ENCODE assay signal across 17 cellular contexts in genomic region chr2:101855776-101856175, GRCh38.
"Had no signal": no experiment of that assay in that cellular context is flagged by ENCODE, and none has a peak within 500 bp of the region (broad histone marks: within the 10 kb centered on the region; RNA-seq: fewer than 3 reads in every experiment).

No MANE protein-coding gene starts in this region.

- H3K27ac Mint-ChIP-seq: natural killer cell treated with Interleukin-12 subunit alpha and Interleukin-12 subunit beta and Interleukin-15 and Interleukin-18, amount 100 ng/mL, for 72 hours; neural progenitor cell had no signal

- H3K4me3 Mint-ChIP-seq: natural killer cell treated with Interleukin-12 subunit alpha and Interleukin-12 subunit beta and Interleukin-15 and Interleukin-18, amount 100 ng/mL, for 72 hours; neural progenitor cell; stimulated activated effector memory CD8-positive, alpha-beta T cell treated with anti-CD3 and anti-CD28 coated beads, Interleukin-12 subunit alpha, Interleukin-12 subunit beta, amount 100 ng/mL, for 72 hours had no signal

- DNase-seq: colonic mucosa; effector CD8-positive, alpha-beta T cell; heart right ventricle; islet precursor cell; midbrain; nucleus accumbens; ovary; right cardiac atrium; stimulated activated CD4-positive, alpha-beta T cell treated with anti-CD3 and anti-CD28 coated beads, Interleukin-2, amount 100 ng/mL, for 48 hours; stimulated activated CD8-positive, alpha-beta memory T cell treated with anti-CD3 and anti-CD28 coated beads, Interleukin-4, amount 100 ng/mL, for 48 hours; stimulated activated naive CD8-positive, alpha-beta T cell treated with anti-CD3 and anti-CD28 coated beads, Interleukin-15, Interleukin-2, amounts not matched to agents 100 U/mL and 50 U/mL, for 24 hours; thyroid gland; upper lobe of right lung had no signal

- ATAC-seq: esophagus mucosa; natural killer cell treated with Interleukin-12 subunit alpha and Interleukin-12 subunit beta and Interleukin-15 and Interleukin-18, amount 100 ng/mL, for 72 hours; stimulated activated effector memory CD8-positive, alpha-beta T cell treated with anti-CD3 and anti-CD28 coated beads, Interleukin-12 subunit alpha, Interleukin-12 subunit beta, amount 100 ng/mL, for 72 hours; stimulated activated naive CD8-positive, alpha-beta T cell treated with anti-CD3 and anti-CD28 coated beads, Interleukin-15, Interleukin-2, amounts not matched to agents 100 U/mL and 50 U/mL, for 24 hours; upper lobe of right lung had no signal

- H3K27me3 Mint-ChIP-seq: natural killer cell treated with Interleukin-12 subunit alpha and Interleukin-12 subunit beta and Interleukin-15 and Interleukin-18, amount 100 ng/mL, for 72 hours had no signal

- H3K4me1 Mint-ChIP-seq: stimulated activated effector memory CD8-positive, alpha-beta T cell treated with anti-CD3 and anti-CD28 coated beads, Interleukin-12 subunit alpha, Interleukin-12 subunit beta, amount 100 ng/mL, for 72 hours had no signal

- H3K9me3 Mint-ChIP-seq: natural killer cell treated with Interleukin-12 subunit alpha and Interleukin-12 subunit beta and Interleukin-15 and Interleukin-18, amount 100 ng/mL, for 72 hours; neural progenitor cell; stimulated activated effector memory CD8-positive, alpha-beta T cell treated with anti-CD3 and anti-CD28 coated beads, Interleukin-12 subunit alpha, Interleukin-12 subunit beta, amount 100 ng/mL, for 72 hours had no signal
